In genomic region chr20:10217517-10218410, GRCh38 we compare ENCODE assay signal across 8 cellular contexts. TPM values are rescaled to one million over a fixed set of nuclear protein-coding genes. Genes with fewer than 3 reads are reported as not detected.
DNase-seq lines count a peak whose midpoint lies in the region; ATAC-seq and TF ChIP-seq lines count a peak whose summit lies in the region.

No MANE protein-coding gene starts in this region.

- H3K9me3 ChIP-seq in left lung, result no peaks in the 10 kb centered on the region
- no peaks in the 10 kb centered on the region for H3K9me3 ChIP-seq in HAP-1

- H3K36me3 ChIP-seq in left lung, result no peaks in the 10 kb centered on the region
- H3K36me3 ChIP-seq in HAP-1 (replicated peaks), result no peaks in the 10 kb centered on the region

- H3K9me3 Mint-ChIP-seq in activated naive CD4-positive, alpha-beta T cell treated with anti-CD3 and anti-CD28 coated beads for 36 hours, result peaks cover 2% of the 10 kb centered on the region
- H3K9me3 Mint-ChIP-seq in chondrocyte (ENCODE audit: low read depth), result no peaks in the 10 kb centered on the region
- H3K9me3 Mint-ChIP-seq in stimulated activated effector memory CD8-positive, alpha-beta T cell treated with anti-CD3 and anti-CD28 coated beads, Interleukin-12 subunit alpha, Interleukin-12 subunit beta, amount 100 ng/mL, for 72 hours, result no peaks in the 10 kb centered on the region

- ATAC-seq in left lung, result peak; percentile 44
- ATAC-seq in stimulated activated effector memory CD8-positive, alpha-beta T cell treated with anti-CD3 and anti-CD28 coated beads, Interleukin-12 subunit alpha, Interleukin-12 subunit beta, amount 100 ng/mL, for 72 hours, result peak; percentile 78

- peaks cover 43% of the 10 kb centered on the region for H3K27me3 Mint-ChIP-seq in activated naive CD4-positive, alpha-beta T cell treated with anti-CD3 and anti-CD28 coated beads for 36 hours (ENCODE audit: low read depth)
- peaks cover 39% of the 10 kb centered on the region for H3K27me3 Mint-ChIP-seq in chondrocyte (ENCODE audit: low read depth)

- H3K27ac ChIP-seq in left lung, result peak overlapping the region; percentile 3 to 48

- CTCF ChIA-PET in activated naive CD4-positive, alpha-beta T cell treated with anti-CD3 and anti-CD28 coated beads for 36 hours (lab: Charles Lee), result no interaction called here

- H3K4me1 Mint-ChIP-seq in activated naive CD4-positive, alpha-beta T cell treated with anti-CD3 and anti-CD28 coated beads for 36 hours (ENCODE audit: low read depth), result peaks cover 13% of the 10 kb centered on the region
- peaks cover 15% of the 10 kb centered on the region for H3K4me1 Mint-ChIP-seq in chondrocyte (ENCODE audit: low read depth)
- H3K4me1 Mint-ChIP-seq in stimulated activated effector memory CD8-positive, alpha-beta T cell treated with anti-CD3 and anti-CD28 coated beads, Interleukin-12 subunit alpha, Interleukin-12 subunit beta, amount 100 ng/mL, for 72 hours, result peaks cover 14% of the 10 kb centered on the region

- H3K27me3 ChIP-seq in left lung (peaks cover 14 to 88% of the 10 kb centered on the region in 2 donors), HAP-1 (ENCODE audit: low read depth) (peaks cover 16% of the 10 kb centered on the region; the same call in 1 of the 2 replicates)

- peaks cover 3% of the 10 kb centered on the region for H3K36me3 Mint-ChIP-seq in activated naive CD4-positive, alpha-beta T cell treated with anti-CD3 and anti-CD28 coated beads for 36 hours (ENCODE audit: low read depth)
- peaks cover 1% of the 10 kb centered on the region for H3K36me3 Mint-ChIP-seq in chondrocyte (ENCODE audit: low read depth)
- H3K36me3 Mint-ChIP-seq in stimulated activated effector memory CD8-positive, alpha-beta T cell treated with anti-CD3 and anti-CD28 coated beads, Interleukin-12 subunit alpha, Interleukin-12 subunit beta, amount 100 ng/mL, for 72 hours, result peaks cover 7% of the 10 kb centered on the region

- H3K4me3 ChIP-seq in left lung (peak overlapping the region in 1 of 2 donors; percentile 11), HAP-1 (no peak overlapping the region)

- H3K27ac Mint-ChIP-seq in activated naive CD4-positive, alpha-beta T cell treated with anti-CD3 and anti-CD28 coated beads for 36 hours, result no peak overlapping the region
- H3K27ac Mint-ChIP-seq in chondrocyte (ENCODE audit: unreplicated experiment), result peak overlapping the region; percentile 89
- peak overlapping the region; percentile 82 for H3K27ac Mint-ChIP-seq in stimulated activated effector memory CD8-positive, alpha-beta T cell treated with anti-CD3 and anti-CD28 coated beads, Interleukin-12 subunit alpha, Interleukin-12 subunit beta, amount 100 ng/mL, for 72 hours

- intact Hi-C loops in activated naive CD4-positive, alpha-beta T cell treated with anti-CD3 and anti-CD28 coated beads for 36 hours (cut with micrococcal nuclease), result loop anchor here (2.0 to 10.0 kb wide), 4 partner anchors 45 to 243 kb away; partner anchors contain the start of genes MKKS and SLX4IP
- intact Hi-C loops in left lung (cut with DNase I), result no loop called here

- TF ChIP-seq CTCF in chondrocyte (IDR thresholded peaks at IDR 0.05) (no peak), left lung (IDR thresholded peaks at IDR 0.05) (no peak)

- peak overlapping the region; percentile 56 for H3K4me3 Mint-ChIP-seq in activated naive CD4-positive, alpha-beta T cell treated with anti-CD3 and anti-CD28 coated beads for 36 hours
- H3K4me3 Mint-ChIP-seq in chondrocyte (ENCODE audit: unreplicated experiment), result peak overlapping the region; percentile 75
- H3K4me3 Mint-ChIP-seq in stimulated activated effector memory CD8-positive, alpha-beta T cell treated with anti-CD3 and anti-CD28 coated beads, Interleukin-12 subunit alpha, Interleukin-12 subunit beta, amount 100 ng/mL, for 72 hours, result peak overlapping the region; percentile 66

- peak; percentile 25 for DNase-seq in activated naive CD4-positive, alpha-beta T cell treated with anti-CD3 and anti-CD28 coated beads for 36 hours
- no peak for DNase-seq in activated naive CD4-positive, alpha-beta T cell treated with anti-CD3 and anti-CD28 coated beads, Interleukin-2, amount 50 U/mL, for 16 hours
- DNase-seq in NOMO-1 treated with DMSO at 0.1 percent for 48 hours (lab: John Stamatoyannopoulos, UW; ENCODE audit: unreplicated experiment) (peak; percentile 41), chondrocyte (ENCODE audit: low spot score) (no peak), left lung (peak; percentile 49 to 52), NCI-H1694 (lab: John Stamatoyannopoulos, UW) (no peak), HAP-1 (ENCODE audit: low spot score in 2 of 2) (no peak)
- DNase-seq in stimulated activated effector memory CD8-positive, alpha-beta T cell treated with anti-CD3 and anti-CD28 coated beads, Interleukin-12 subunit alpha, Interleukin-12 subunit beta, amount 100 ng/mL, for 72 hours (ENCODE audit: low spot score in 2 of 2), result peak in 1 of 2 donors; percentile 49

- in situ Hi-C loops in HAP-1 (cut with MboI; ENCODE audit: low sequenced_read_pairs), result no loop called here

- peaks cover 2 to 15% of the 10 kb centered on the region in 2 donors for H3K4me1 ChIP-seq in left lung
- no peaks in the 10 kb centered on the region; the same call in 1 of the 2 replicates for H3K4me1 ChIP-seq in HAP-1

RNA-seq across cellular contexts. Expression of gene SNAP25, which starts 0.9 kb away (rescaled TPM):
- total RNA-seq in activated naive CD4-positive, alpha-beta T cell treated with anti-CD3 and anti-CD28 coated beads for 36 hours, result not detected
- total RNA-seq in chondrocyte (0.46 to 0.65 TPM (median 0.60 TPM) in 3 replicates), left lung (1 to 10 TPM; 1.5 to 3.7 TPM)

Comparison
In these comparisons a context has a peak if more than half of its experiments do, and no peak if none do; other contexts are left out.
1. DNase-seq: peak in activated naive CD4-positive, alpha-beta T cell treated with anti-CD3 and anti-CD28 coated beads for 36 hours (single experiment), NOMO-1 treated with DMSO at 0.1 percent for 48 hours (single experiment) and left lung (2 of 2); none in activated naive CD4-positive, alpha-beta T cell treated with anti-CD3 and anti-CD28 coated beads, Interleukin-2, amount 50 U/mL, for 16 hours (single experiment), chondrocyte (single experiment), NCI-H1694 (single experiment) and HAP-1 (0 of 2).
2. Peak in every context shown above with its lines, with median percentiles within 50 percentile points of each other: H3K4me3 Mint-ChIP-seq.